In the genomic region with DNA sequence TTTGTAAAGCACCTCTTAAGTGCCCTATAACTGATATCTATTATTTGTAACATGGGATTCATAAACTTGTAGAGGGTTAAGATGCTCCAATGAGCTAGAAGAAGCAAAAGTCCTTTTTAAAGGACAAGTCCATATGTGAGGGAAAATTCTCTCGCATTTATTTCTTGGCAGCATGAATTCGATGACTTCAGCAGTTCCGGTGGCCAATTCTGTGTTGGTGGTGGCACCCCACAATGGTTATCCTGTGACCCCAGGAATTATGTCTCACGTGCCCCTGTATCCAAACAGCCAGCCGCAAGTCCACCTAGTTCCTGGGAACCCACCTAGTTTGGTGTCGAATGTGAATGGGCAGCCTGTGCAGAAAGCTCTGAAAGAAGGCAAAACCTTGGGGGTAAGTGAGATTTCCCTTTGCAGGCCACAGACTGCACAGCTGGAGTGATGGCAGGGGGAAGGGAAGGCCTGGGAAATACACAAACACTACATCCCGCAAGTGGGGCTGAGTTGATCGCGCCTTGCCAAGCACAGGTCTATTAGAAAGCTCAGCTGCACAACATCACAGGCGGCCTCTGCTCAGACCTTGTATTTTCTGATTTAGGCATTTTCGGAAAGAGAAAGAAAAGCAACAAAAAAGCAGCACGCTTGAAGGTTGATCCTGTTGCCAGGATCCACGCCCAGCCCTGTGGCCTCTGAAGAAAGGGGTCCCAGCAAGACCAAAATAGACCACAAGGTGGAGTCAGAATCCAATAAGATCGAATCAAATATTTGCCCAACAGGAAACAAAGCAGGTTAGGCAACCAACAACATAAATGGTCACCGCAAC, we compare ENCODE assay signal across 1 cellular context.
TF ChIP-seq lines count a peak whose summit lies in the region.

No MANE protein-coding gene starts in this region.

TF ChIP-seq in endothelial cell of umbilical vein, 7 proteins besides CTCF, POLR2A, EP300 and RAD21:
- TF ChIP-seq EZH2 (IDR thresholded peaks at IDR 0.05; ENCODE audit: borderline replicate concordance, low read depth, low read length, severe bottlenecking) (no peak), JUN (IDR thresholded peaks at IDR 0.05; ENCODE audit: borderline replicate concordance, insufficient read depth, insufficient read length, low read depth) (no peak), MYC (IDR thresholded peaks at IDR 0.05; ENCODE audit: low read depth, low read length) (no peak), POLR2AphosphoS5 (IDR thresholded peaks at IDR 0.05; ENCODE audit: insufficient read depth, low read depth, low read length) (no peak), FOS (IDR thresholded peaks at IDR 0.05; ENCODE audit: borderline replicate concordance, insufficient read depth, low read length) (no peak), GATA2 (IDR thresholded peaks at IDR 0.05; ENCODE audit: insufficient read depth, insufficient read length, low read depth, low read length) (no peak)
- TF ChIP-seq, protein P1, sequence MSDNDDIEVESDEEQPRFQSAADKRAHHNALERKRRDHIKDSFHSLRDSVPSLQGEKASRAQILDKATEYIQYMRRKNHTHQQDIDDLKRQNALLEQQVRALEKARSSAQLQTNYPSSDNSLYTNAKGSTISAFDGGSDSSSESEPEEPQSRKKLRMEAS (IDR thresholded peaks at IDR 0.05; ENCODE audit: insufficient read depth, insufficient read length) = no peak
